ENCODE assay signal across 1 cellular context in genomic region chr16:88424536-88425230, GRCh38.
TF ChIP-seq lines count a peak whose summit lies in the region.

No MANE protein-coding gene starts in this region.

TF ChIP-seq in GM23338, 12 proteins besides CTCF, POLR2A, EP300 and RAD21 (continued from another document):
- TF ChIP-seq, protein P1, sequence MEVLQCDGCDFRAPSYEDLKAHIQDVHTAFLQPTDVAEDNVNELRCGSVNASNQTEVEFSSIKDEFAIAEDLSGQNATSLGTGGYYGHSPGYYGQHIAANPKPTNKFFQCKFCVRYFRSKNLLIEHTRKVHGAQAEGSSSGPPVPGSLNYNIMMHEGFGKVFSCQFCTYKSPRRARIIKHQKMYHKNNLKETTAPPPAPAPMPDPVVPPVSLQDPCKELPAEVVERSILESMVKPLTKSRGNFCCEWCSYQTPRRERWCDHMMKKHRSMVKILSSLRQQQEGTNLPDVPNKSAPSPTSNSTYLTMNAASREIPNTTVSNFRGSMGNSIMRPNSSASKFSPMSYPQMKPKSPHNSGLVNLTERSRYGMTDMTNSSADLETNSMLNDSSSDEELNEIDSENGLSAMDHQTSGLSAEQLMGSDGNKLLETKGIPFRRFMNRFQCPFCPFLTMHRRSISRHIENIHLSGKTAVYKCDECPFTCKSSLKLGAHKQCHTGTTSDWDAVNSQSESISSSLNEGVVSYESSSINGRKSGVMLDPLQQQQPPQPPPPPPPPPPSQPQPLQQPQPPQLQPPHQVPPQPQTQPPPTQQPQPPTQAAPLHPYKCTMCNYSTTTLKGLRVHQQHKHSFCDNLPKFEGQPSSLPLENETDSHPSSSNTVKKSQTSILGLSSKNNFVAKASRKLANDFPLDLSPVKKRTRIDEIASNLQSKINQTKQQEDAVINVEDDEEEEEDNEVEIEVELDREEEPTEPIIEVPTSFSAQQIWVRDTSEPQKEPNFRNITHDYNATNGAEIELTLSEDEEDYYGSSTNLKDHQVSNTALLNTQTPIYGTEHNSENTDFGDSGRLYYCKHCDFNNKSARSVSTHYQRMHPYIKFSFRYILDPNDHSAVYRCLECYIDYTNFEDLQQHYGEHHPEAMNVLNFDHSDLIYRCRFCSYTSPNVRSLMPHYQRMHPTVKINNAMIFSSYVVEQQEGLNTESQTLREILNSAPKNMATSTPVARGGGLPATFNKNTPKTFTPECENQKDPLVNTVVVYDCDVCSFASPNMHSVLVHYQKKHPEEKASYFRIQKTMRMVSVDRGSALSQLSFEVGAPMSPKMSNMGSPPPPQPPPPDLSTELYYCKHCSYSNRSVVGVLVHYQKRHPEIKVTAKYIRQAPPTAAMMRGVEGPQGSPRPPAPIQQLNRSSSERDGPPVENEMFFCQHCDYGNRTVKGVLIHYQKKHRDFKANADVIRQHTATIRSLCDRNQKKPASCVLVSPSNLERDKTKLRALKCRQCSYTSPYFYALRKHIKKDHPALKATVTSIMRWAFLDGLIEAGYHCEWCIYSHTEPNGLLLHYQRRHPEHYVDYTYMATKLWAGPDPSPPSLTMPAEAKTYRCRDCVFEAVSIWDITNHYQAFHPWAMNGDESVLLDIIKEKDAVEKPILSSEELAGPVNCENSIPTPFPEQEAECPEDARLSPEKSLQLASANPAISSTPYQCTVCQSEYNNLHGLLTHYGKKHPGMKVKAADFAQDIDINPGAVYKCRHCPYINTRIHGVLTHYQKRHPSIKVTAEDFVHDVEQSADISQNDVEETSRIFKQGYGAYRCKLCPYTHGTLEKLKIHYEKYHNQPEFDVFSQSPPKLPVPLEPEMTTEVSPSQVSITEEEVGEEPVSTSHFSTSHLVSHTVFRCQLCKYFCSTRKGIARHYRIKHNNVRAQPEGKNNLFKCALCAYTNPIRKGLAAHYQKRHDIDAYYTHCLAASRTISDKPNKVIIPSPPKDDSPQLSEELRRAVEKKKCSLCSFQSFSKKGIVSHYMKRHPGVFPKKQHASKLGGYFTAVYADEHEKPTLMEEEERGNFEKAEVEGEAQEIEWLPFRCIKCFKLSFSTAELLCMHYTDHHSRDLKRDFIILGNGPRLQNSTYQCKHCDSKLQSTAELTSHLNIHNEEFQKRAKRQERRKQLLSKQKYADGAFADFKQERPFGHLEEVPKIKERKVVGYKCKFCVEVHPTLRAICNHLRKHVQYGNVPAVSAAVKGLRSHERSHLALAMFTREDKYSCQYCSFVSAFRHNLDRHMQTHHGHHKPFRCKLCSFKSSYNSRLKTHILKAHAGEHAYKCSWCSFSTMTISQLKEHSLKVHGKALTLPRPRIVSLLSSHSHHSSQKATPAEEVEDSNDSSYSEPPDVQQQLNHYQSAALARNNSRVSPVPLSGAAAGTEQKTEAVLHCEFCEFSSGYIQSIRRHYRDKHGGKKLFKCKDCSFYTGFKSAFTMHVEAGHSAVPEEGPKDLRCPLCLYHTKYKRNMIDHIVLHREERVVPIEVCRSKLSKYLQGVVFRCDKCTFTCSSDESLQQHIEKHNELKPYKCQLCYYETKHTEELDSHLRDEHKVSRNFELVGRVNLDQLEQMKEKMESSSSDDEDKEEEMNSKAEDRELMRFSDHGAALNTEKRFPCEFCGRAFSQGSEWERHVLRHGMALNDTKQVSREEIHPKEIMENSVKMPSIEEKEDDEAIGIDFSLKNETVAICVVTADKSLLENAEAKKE (CRISPR knock-in tag; IDR thresholded peaks at IDR 0.05): no peak
- TF ChIP-seq CREB1 (CRISPR knock-in tag; IDR thresholded peaks at IDR 0.05; ENCODE audit: low read depth) (no peak), NANOG (IDR thresholded peaks at IDR 0.05; ENCODE audit: borderline replicate concordance) (no peak)
- TF ChIP-seq, protein P2, sequence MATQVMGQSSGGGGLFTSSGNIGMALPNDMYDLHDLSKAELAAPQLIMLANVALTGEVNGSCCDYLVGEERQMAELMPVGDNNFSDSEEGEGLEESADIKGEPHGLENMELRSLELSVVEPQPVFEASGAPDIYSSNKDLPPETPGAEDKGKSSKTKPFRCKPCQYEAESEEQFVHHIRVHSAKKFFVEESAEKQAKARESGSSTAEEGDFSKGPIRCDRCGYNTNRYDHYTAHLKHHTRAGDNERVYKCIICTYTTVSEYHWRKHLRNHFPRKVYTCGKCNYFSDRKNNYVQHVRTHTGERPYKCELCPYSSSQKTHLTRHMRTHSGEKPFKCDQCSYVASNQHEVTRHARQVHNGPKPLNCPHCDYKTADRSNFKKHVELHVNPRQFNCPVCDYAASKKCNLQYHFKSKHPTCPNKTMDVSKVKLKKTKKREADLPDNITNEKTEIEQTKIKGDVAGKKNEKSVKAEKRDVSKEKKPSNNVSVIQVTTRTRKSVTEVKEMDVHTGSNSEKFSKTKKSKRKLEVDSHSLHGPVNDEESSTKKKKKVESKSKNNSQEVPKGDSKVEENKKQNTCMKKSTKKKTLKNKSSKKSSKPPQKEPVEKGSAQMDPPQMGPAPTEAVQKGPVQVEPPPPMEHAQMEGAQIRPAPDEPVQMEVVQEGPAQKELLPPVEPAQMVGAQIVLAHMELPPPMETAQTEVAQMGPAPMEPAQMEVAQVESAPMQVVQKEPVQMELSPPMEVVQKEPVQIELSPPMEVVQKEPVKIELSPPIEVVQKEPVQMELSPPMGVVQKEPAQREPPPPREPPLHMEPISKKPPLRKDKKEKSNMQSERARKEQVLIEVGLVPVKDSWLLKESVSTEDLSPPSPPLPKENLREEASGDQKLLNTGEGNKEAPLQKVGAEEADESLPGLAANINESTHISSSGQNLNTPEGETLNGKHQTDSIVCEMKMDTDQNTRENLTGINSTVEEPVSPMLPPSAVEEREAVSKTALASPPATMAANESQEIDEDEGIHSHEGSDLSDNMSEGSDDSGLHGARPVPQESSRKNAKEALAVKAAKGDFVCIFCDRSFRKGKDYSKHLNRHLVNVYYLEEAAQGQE (IDR thresholded peaks at IDR 0.05; ENCODE audit: unreplicated experiment): no peak
